13 cellular contexts compared by ENCODE assay signal in the genomic region with DNA sequence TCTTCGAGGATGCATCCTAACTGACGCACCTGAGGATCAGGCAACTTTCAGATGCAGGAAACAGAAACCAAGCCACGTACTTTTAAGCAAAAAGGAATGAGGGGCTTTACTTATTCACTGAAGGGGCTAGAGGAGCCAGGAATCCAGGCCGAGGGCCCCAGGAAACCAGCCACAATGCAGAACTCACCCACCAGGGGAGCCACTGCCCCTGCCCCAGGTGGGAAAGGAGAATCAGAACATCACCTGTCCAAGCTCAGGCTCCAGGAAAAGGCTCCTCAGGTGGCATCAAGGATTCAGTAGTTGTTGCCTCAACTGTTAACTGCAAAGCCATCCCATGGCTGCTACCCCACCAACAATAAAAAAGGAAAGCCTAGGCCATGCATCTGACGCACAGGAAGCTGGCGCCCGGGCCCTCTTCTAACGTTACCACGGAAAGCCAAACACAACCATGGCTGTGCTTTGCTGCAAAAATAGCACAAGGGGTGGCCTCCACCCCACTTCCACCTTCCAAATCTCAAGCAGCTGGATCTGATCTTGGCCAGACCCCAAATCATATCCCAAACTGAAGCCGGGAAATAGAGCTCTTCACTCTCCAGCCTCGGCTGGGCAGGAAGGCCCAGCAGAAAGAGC.
DNase-seq lines count a peak whose midpoint lies in the region; ATAC-seq and TF ChIP-seq lines count a peak whose summit lies in the region.
"Had no signal": no experiment of that assay in that cellular context is flagged by ENCODE, and none has a peak within 500 bp of the region (broad histone marks: within the 10 kb centered on the region; RNA-seq: fewer than 3 reads in every experiment).

No MANE protein-coding gene starts in this region.

- peaks cover 0 to 3% (median 2%) of the 10 kb centered on the region in 3 experiments; a peak in 1 of 7 replicates for H3K36me3 Mint-ChIP-seq in H9 (ENCODE audit: insufficient read depth in 1 of 3, low read depth in 3 of 3)
- H3K36me3 Mint-ChIP-seq in natural killer cell treated with Interleukin-12 subunit alpha and Interleukin-12 subunit beta and Interleukin-15 and Interleukin-18, amount 100 ng/mL, for 72 hours: peaks cover 15% of the 10 kb centered on the region

- H2BK12ac ChIP-seq in H9 (ENCODE audit: insufficient read length, low read depth, low read length): no peak overlapping the region

- H3K36me3 ChIP-seq in BLaER1 (no peaks in the 10 kb centered on the region), uterus (no peaks in the 10 kb centered on the region)
- H3K36me3 ChIP-seq: adrenal gland, SJSA1 had no signal

- H3K4me3 ChIP-seq in BLaER1 (no peak overlapping the region), coronary artery (no peak overlapping the region), uterus (no peak overlapping the region)
- H3K4me3 ChIP-seq: adrenal gland, hepatocyte, SJSA1 had no signal

- H3K79me1 ChIP-seq in H9 (ENCODE audit: insufficient read depth, low read depth, low read length, poor library complexity, severe bottlenecking): no peaks in the 10 kb centered on the region

- H4K91ac ChIP-seq in H9 (ENCODE audit: insufficient read length, low read depth, low read length): no peak overlapping the region

- H3K23me2 ChIP-seq in H9 (ENCODE audit: insufficient read length, low read depth, low read length, poor library complexity, severe bottlenecking): no peaks in the 10 kb centered on the region

- H2BK5ac ChIP-seq in H9 (ENCODE audit: insufficient read length, low read length): no peak overlapping the region

- H3K27me3 ChIP-seq in BLaER1: no peaks in the 10 kb centered on the region
- H3K27me3 ChIP-seq in H9 (ENCODE audit: insufficient read depth, low read length): no peaks in the 10 kb centered on the region
- no peaks in the 10 kb centered on the region for H3K27me3 ChIP-seq in uterus
- H3K27me3 ChIP-seq: adrenal gland, hepatocyte, SJSA1 had no signal

- H3K23ac ChIP-seq in H9 (ENCODE audit: insufficient read length, low read depth, low read length): no peak overlapping the region

- H3K27ac Mint-ChIP-seq in H9: peak overlapping the region in 2 of 3 experiments; percentile 49 to 55; a peak in 2 of 7 replicates
- peak overlapping the region; percentile 87 to 90 for H3K27ac Mint-ChIP-seq in natural killer cell treated with Interleukin-12 subunit alpha and Interleukin-12 subunit beta and Interleukin-15 and Interleukin-18, amount 100 ng/mL, for 72 hours

- no CpG with 5 or more reads among the region's 11 CpGs for WGBS in H9 (ENCODE audit: extremely low coverage, insufficient read length, low lambda C conversion rate)

- ATAC-seq in natural killer cell treated with Interleukin-12 subunit alpha and Interleukin-12 subunit beta and Interleukin-15 and Interleukin-18, amount 100 ng/mL, for 72 hours: peak in 1 of 2 donors; percentile 31
- ATAC-seq in HG03175 (IDR thresholded peaks at IDR 0.05; ENCODE audit: unreplicated experiment): no peak

- H2BK15ac ChIP-seq in H9 (ENCODE audit: low read depth, low read length): no peak overlapping the region

- H2BK120ac ChIP-seq in H9 (ENCODE audit: low read depth, low read length, poor library complexity, severe bottlenecking): no peak overlapping the region

- H3K27me3 Mint-ChIP-seq in H9 (ENCODE audit: low read depth): no peaks in the 10 kb centered on the region
- no peaks in the 10 kb centered on the region for H3K27me3 Mint-ChIP-seq in natural killer cell treated with Interleukin-12 subunit alpha and Interleukin-12 subunit beta and Interleukin-15 and Interleukin-18, amount 100 ng/mL, for 72 hours

- H3T11ph ChIP-seq in H9 (ENCODE audit: low read length): no peak overlapping the region

- H2BK20ac ChIP-seq in H9 (ENCODE audit: low read depth, low read length, poor library complexity, severe bottlenecking): no peak overlapping the region

- H2AFZ ChIP-seq in H9 (ENCODE audit: low read length): no peak overlapping the region
- H2AFZ ChIP-seq: hepatocyte had no signal

- H2AK5ac ChIP-seq in H9 (ENCODE audit: insufficient read length, low read length): no peak overlapping the region

- H3K27ac ChIP-seq in BLaER1: peak overlapping the region; percentile 65
- H3K27ac ChIP-seq in H9 (ENCODE audit: insufficient read length, low read depth, low read length): no peak overlapping the region
- H3K27ac ChIP-seq in coronary artery: peak overlapping the region; percentile 81 to 83
- H3K27ac ChIP-seq in uterus: no peak overlapping the region
- H3K27ac ChIP-seq: hepatocyte, SJSA1 had no signal

- no peak overlapping the region for H4K5ac ChIP-seq in H9 (ENCODE audit: insufficient read length, low read depth, low read length)

- H3K9me3 ChIP-seq in BLaER1: no peaks in the 10 kb centered on the region
- H3K9me3 ChIP-seq in H9 (ENCODE audit: control insufficient read depth, low read depth, low read length): no peaks in the 10 kb centered on the region
- no peaks in the 10 kb centered on the region for H3K9me3 ChIP-seq in uterus
- H3K9me3 ChIP-seq: adrenal gland, SJSA1 had no signal

- H3K56ac ChIP-seq in H9 (ENCODE audit: insufficient read length, low read depth, low read length): no peak overlapping the region

- H3K18ac ChIP-seq in H9 (ENCODE audit: insufficient read length, low read depth, low read length): no peak overlapping the region

- DNase-seq in H9 (no peak), coronary artery (ENCODE audit: low spot score) (peak; percentile 87), NCI-H526 treated with DMSO at 0.1 percent for 48 hours (lab: John Stamatoyannopoulos, UW) (no peak), COR-L47 (lab: John Stamatoyannopoulos, UW) (no peak), uterus (no peak)
- DNase-seq in natural killer cell treated with Interleukin-12 subunit alpha and Interleukin-12 subunit beta and Interleukin-15 and Interleukin-18, amount 100 ng/mL, for 72 hours (ENCODE audit: low spot score): peak; percentile 49
- DNase-seq: adrenal gland; effector memory CD4-positive, alpha-beta T cell; NCI-H524 treated with DMSO at 0.1 percent for 48 hours had no signal

- no peak overlapping the region for H3K4ac ChIP-seq in H9 (ENCODE audit: low read depth, low read length)

- no peak overlapping the region for H4K8ac ChIP-seq in H9 (replicated peaks; ENCODE audit: insufficient read length, low read depth, low read length)

- H3K79me2 ChIP-seq in H9 (ENCODE audit: insufficient read depth, low read length): no peaks in the 10 kb centered on the region
- H3K79me2 ChIP-seq: hepatocyte had no signal

- TF ChIP-seq CTCF in H9 (conservative IDR thresholded peaks at IDR 0.05) (peak; percentile 51), coronary artery (IDR thresholded peaks at IDR 0.05) (no peak), uterus (IDR thresholded peaks at IDR 0.05) (no peak)

- H4K20me1 ChIP-seq in BLaER1: no peaks in the 10 kb centered on the region
- H4K20me1 ChIP-seq in H9 (ENCODE audit: control insufficient read depth, insufficient read depth, insufficient read length): no peaks in the 10 kb centered on the region

- no peak for TF ChIP-seq POLR2A in uterus (IDR thresholded peaks at IDR 0.05)

- peaks cover 0 to 5% of the 10 kb centered on the region in 2 experiments; a peak in 1 of 4 replicates for H3K4me1 Mint-ChIP-seq in H9
- H3K4me1 Mint-ChIP-seq in natural killer cell treated with Interleukin-12 subunit alpha and Interleukin-12 subunit beta and Interleukin-15 and Interleukin-18, amount 100 ng/mL, for 72 hours (ENCODE audit: low read depth in 2 of 2): peaks cover 60 to 66% of the 10 kb centered on the region in 2 donors

- H3K14ac ChIP-seq in H9 (ENCODE audit: insufficient read depth, low read length): no peak overlapping the region

- H3K4me1 ChIP-seq in BLaER1 (peaks cover 85% of the 10 kb centered on the region), H9 (ENCODE audit: insufficient read depth, low read length) (no peaks in the 10 kb centered on the region), uterus (no peaks in the 10 kb centered on the region)
- H3K4me1 ChIP-seq: SJSA1 had no signal

- H3K4me3 Mint-ChIP-seq in H9: no peak overlapping the region
- peak overlapping the region; percentile 68 for H3K4me3 Mint-ChIP-seq in natural killer cell treated with Interleukin-12 subunit alpha and Interleukin-12 subunit beta and Interleukin-15 and Interleukin-18, amount 100 ng/mL, for 72 hours

- H3K4me2 ChIP-seq in BLaER1: peak overlapping the region; percentile 78
- no peak overlapping the region for H3K4me2 ChIP-seq in H9 (ENCODE audit: insufficient read depth, insufficient read length, low read length)
- H3K4me2 ChIP-seq: hepatocyte had no signal

- peak overlapping the region; percentile 22; the same call in 1 of the 2 replicates for H3K9ac ChIP-seq in BLaER1
- H3K9ac ChIP-seq in H9 (ENCODE audit: extremely low read depth, insufficient read length, low read length): no peak overlapping the region

- no peaks in the 10 kb centered on the region for H3K9me3 Mint-ChIP-seq in H9
- no peaks in the 10 kb centered on the region for H3K9me3 Mint-ChIP-seq in natural killer cell treated with Interleukin-12 subunit alpha and Interleukin-12 subunit beta and Interleukin-15 and Interleukin-18, amount 100 ng/mL, for 72 hours

- intact Hi-C loops in uterus (cut with DNase I; ENCODE audit: low total_unique reads): no loop called here

Comparison
In these comparisons a context has a peak if more than half of its experiments do, and no peak if none do; other contexts are left out.
1. H3K27ac ChIP-seq: peak in BLaER1 (single experiment) and coronary artery (2 of 2); none in H9 (single experiment) and uterus (0 of 2).
2. DNase-seq: peak in coronary artery (single experiment) and natural killer cell treated with Interleukin-12 subunit alpha and Interleukin-12 subunit beta and Interleukin-15 and Interleukin-18, amount 100 ng/mL, for 72 hours (single experiment); none in H9 (single experiment), NCI-H526 treated with DMSO at 0.1 percent for 48 hours (single experiment), COR-L47 (single experiment) and uterus (0 of 2).